ENCODE assay signal across 8 cellular contexts in genomic region chr2:25341753-25342371, GRCh38. TPM values are rescaled to one million over a fixed set of nuclear protein-coding genes. Genes with fewer than 3 reads are reported as not detected.
DNase-seq lines count a peak whose midpoint lies in the region; ATAC-seq and TF ChIP-seq lines count a peak whose summit lies in the region.

DNMT3A (minus strand) TSS chr2:25341925; CDS start chr2:25313984, 27,941 bp downstream.

- H3K36me3 ChIP-seq in duodenal mucosa (ENCODE audit: control insufficient read depth in 1 of 2, insufficient read depth in 2 of 2, low read length in 2 of 2) (no peaks in the 10 kb centered on the region), liver (ENCODE audit: control insufficient read depth in 4 of 4, insufficient read depth in 3 of 4, low read depth in 1 of 4, low read length in 3 of 4) (no peaks in the 10 kb centered on the region)

- H3K4me1 ChIP-seq in duodenal mucosa (ENCODE audit: control insufficient read depth in 1 of 2, insufficient read depth in 2 of 2, low read length in 2 of 2) (peaks cover 4 to 13% of the 10 kb centered on the region in 2 donors), liver (ENCODE audit: control insufficient read depth in 4 of 4, insufficient read depth in 4 of 4, low read length in 3 of 4) (peaks cover under 1 to 20% (median 7%) of the 10 kb centered on the region in 4 donors)

- H3K9me3 ChIP-seq in duodenal mucosa (ENCODE audit: control insufficient read depth in 1 of 2, low read length in 2 of 2) (no peaks in the 10 kb centered on the region), liver (ENCODE audit: control insufficient read depth in 4 of 4, low read length in 3 of 4) (no peaks in the 10 kb centered on the region)

- no peaks in the 10 kb centered on the region for H3K27me3 ChIP-seq in duodenal mucosa (ENCODE audit: control insufficient read depth in 1 of 2, insufficient read depth in 2 of 2, low read length in 2 of 2)
- no peaks in the 10 kb centered on the region for H3K27me3 ChIP-seq in liver (ENCODE audit: control insufficient read depth in 4 of 4, insufficient read depth in 4 of 4, low read length in 3 of 4)

- H3K4me3 ChIP-seq in duodenal mucosa (ENCODE audit: low read depth in 1 of 2, low read length in 2 of 2) (peak within 1 kb of the TSS; percentile 56 to 68), liver (ENCODE audit: low read depth in 1 of 3, low read length in 3 of 3) (peak within 1 kb of the TSS; percentile 42 to 97 (median 63))

- peak; percentile 22 for ATAC-seq in HG02884 (IDR thresholded peaks at IDR 0.05; ENCODE audit: unreplicated experiment)

- TF ChIP-seq CTCF in liver (IDR thresholded peaks at IDR 0.05; ENCODE audit: low read depth, low read length, missing input control) = no peak

- under 1% methylated on average over 100 of the region's 100 CpGs for WGBS in liver

- TF ChIP-seq RAD21 in liver (IDR thresholded peaks at IDR 0.05) = no peak

- peak; percentile 32 to 58 for DNase-seq in SHP77 (lab: John Stamatoyannopoulos, UW)
- DNase-seq in SHP77 treated with DMSO at 0.1 percent for 48 hours (lab: John Stamatoyannopoulos, UW) = no peak
- DNase-seq in NCI-H2171 (lab: John Stamatoyannopoulos, UW) = peak; percentile 67
- DNase-seq in activated CD4-positive, alpha-beta T cell treated with anti-CD3 and anti-CD28 coated beads, Interleukin-2, amount 50 U/mL, for 1 hour = peak; percentile 58
- DNase-seq in stimulated activated CD4-positive, alpha-beta T cell treated with anti-CD3 and anti-CD28 coated beads, Interleukin-4, amount 100 ng/mL, for 4 hours = peak; percentile 68 to 70

- peak within 1 kb of the TSS; percentile 9 to 51 for H3K9ac ChIP-seq in duodenal mucosa (ENCODE audit: low read depth in 1 of 2, low read length in 2 of 2)
- H3K9ac ChIP-seq in liver (ENCODE audit: low read depth in 1 of 2, low read length in 2 of 2) = peak within 1 kb of the TSS in 1 of 2 donors; percentile 47

- H3K27ac ChIP-seq in duodenal mucosa (ENCODE audit: low read depth, low read length) (peak within 1 kb of the TSS; percentile 32), liver (ENCODE audit: low read depth in 1 of 2, low read length in 2 of 2) (peak within 1 kb of the TSS; percentile 41 to 46)

TF ChIP-seq in liver, 16 proteins besides CTCF, POLR2A, EP300 and RAD21:
- TF ChIP-seq FOXA1 (IDR thresholded peaks at IDR 0.05) (no peak), GABPA (IDR thresholded peaks at IDR 0.05 in 1 of 2, conservative IDR thresholded peaks at IDR 0.05 in 1 of 2) (no peak), TAF1 (conservative IDR thresholded peaks at IDR 0.05) (no peak), NR2F2 (IDR thresholded peaks at IDR 0.05) (no peak)
TF ChIP-seq in liver: peak in this region for 0.

RNA-seq across cellular contexts. Expression of gene DNMT3A, which starts in this region (rescaled TPM):
- total RNA-seq in liver = 10 to 100 TPM; 11.9 to 24.2 TPM
- polyA plus RNA-seq in liver = 1 to 10 TPM; 3.5 to 4.3 TPM
